In the genomic region with DNA sequence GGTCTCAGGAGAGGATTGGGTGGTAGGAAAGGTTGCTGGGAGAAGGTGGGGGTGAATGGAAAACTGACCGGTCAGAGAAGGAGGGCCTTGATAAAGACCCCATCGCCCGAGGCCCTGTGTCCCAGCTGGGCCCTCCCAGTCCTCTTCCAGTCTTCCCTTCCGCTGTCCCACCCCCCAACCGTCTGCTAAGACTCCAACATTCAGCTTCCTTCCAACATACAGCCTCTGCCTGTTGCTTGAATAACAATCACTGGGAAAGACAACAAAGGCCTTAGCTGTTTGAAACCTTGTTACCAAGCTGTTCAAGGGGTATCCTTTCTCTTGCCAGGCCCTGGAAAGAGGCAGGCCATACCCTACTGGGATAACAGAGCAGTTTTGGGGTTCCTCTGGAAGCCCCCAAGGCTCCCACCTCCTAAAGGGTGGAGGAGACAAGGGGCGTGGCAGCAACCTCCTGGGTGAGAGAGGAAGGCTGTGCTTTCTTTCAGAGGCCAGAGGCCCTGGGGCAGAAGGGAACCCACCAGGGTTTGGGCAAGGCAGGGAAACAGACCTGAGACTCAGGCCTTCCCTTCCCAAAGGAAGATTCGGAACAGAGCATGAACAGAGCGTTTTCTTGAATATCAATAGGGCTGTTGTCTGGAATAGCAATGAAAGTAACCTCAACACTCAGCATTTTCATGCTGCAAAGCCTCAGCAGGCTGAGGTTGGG, we compare ENCODE assay signal across 24 cellular contexts. TPM values are rescaled to one million over a fixed set of nuclear protein-coding genes. Genes with fewer than 3 reads are reported as not detected.
DNase-seq lines count a peak whose midpoint lies in the region; ATAC-seq and TF ChIP-seq lines count a peak whose summit lies in the region.
"Had no signal": no experiment of that assay in that cellular context is flagged by ENCODE, and none has a peak within 500 bp of the region (broad histone marks: within the 10 kb centered on the region; RNA-seq: fewer than 3 reads in every experiment).

No MANE protein-coding gene starts in this region.

- H3K36me3 ChIP-seq in ectodermal cell (ENCODE audit: control insufficient read depth, insufficient read depth, low read length): no peaks in the 10 kb centered on the region
- H3K36me3 ChIP-seq in liver (ENCODE audit: control insufficient read depth in 4 of 4, insufficient read depth in 3 of 4, low read depth in 1 of 4, low read length in 3 of 4): no peaks in the 10 kb centered on the region
- H3K36me3 ChIP-seq in testis (ENCODE audit: low read depth, missing control alignments): no peaks in the 10 kb centered on the region
- H3K36me3 ChIP-seq: lower lobe of right lung, MG63 had no signal

- peak overlapping the region; percentile 38 for H3K27ac ChIP-seq in ectodermal cell (ENCODE audit: insufficient read depth, low read depth, low read length, poor library complexity, severe bottlenecking)
- H3K27ac ChIP-seq in liver (ENCODE audit: low read depth in 1 of 2, low read length in 2 of 2): peak overlapping the region; percentile 79 to 80
- peak overlapping the region; percentile 38 to 63 for H3K27ac ChIP-seq in testis
- H3K27ac ChIP-seq: GM23248, lower lobe of right lung, SJSA1, stomach, upper lobe of left lung had no signal

- TF ChIP-seq CTCF in liver (IDR thresholded peaks at IDR 0.05; ENCODE audit: low read depth, low read length, missing input control) (no peak), testis (IDR thresholded peaks at IDR 0.05) (no peak), GM13977 (IDR thresholded peaks at IDR 0.05; ENCODE audit: extremely low read depth, insufficient read depth, missing control alignments) (no peak)

- no peak for TF ChIP-seq POLR2A in testis (IDR thresholded peaks at IDR 0.05)

- in situ Hi-C loops in GM13977 (cut with MboI; ENCODE audit: low pct_unique_long_range_greater_than_20kb, low sequenced_read_pairs, unreplicated experiment): no loop called here

- H3K4me1 ChIP-seq in ectodermal cell (ENCODE audit: control insufficient read depth, insufficient read depth, low read length) (peaks cover 22% of the 10 kb centered on the region), liver (ENCODE audit: control insufficient read depth in 4 of 4, insufficient read depth in 4 of 4, low read length in 3 of 4) (peaks cover 22 to 88% (median 74%) of the 10 kb centered on the region in 4 donors), testis (peaks cover 69% of the 10 kb centered on the region)

- no peak for TF ChIP-seq RAD21 in liver (IDR thresholded peaks at IDR 0.05)

- peak overlapping the region in 1 of 2 donors; percentile 43 for H3K9ac ChIP-seq in liver (ENCODE audit: low read depth in 1 of 2, low read length in 2 of 2)
- H3K9ac ChIP-seq: GM23248 had no signal

- no peaks in the 10 kb centered on the region for H3K27me3 Mint-ChIP-seq in activated T-helper 17 cell treated with anti-CD3 and anti-CD28 coated beads, Interleukin-2, amount 50 U/mL, for 72 hours

- H3K9me3 ChIP-seq in ectodermal cell (ENCODE audit: control insufficient read depth, low read length) (no peaks in the 10 kb centered on the region), liver (ENCODE audit: control insufficient read depth in 4 of 4, low read length in 3 of 4) (no peaks in the 10 kb centered on the region), testis (no peaks in the 10 kb centered on the region)
- H3K9me3 ChIP-seq: lower lobe of right lung, MG63, SJSA1, stomach, upper lobe of left lung had no signal

- no peaks in the 10 kb centered on the region for H3K36me3 Mint-ChIP-seq in activated T-helper 17 cell treated with anti-CD3 and anti-CD28 coated beads, Interleukin-2, amount 50 U/mL, for 72 hours (ENCODE audit: low read depth)

- DNase-seq in Right ventricle myocardium inferior (ENCODE audit: missing footprints): peak; percentile 20
- DNase-seq in left ventricle myocardium superior: no peak
- DNase-seq in testis: no peak
- no peak for DNase-seq in occipital lobe (lab: John Stamatoyannopoulos, UW)
- DNase-seq in GM13977 (ENCODE audit: low spot score): no peak
- DNase-seq: activated CD4-positive, alpha-beta T cell treated with anti-CD3 and anti-CD28 coated beads, Interleukin-2, amount 10 ng/mL, durations not matched to agents 7 days and 5 days; COR-L47; GM23248; lower lobe of right lung; MG63; NCI-H1436 treated with DMSO at 0.1 percent for 48 hours; NCI-H524; stomach; T-helper 17 cell had no signal

- H3K4me3 ChIP-seq in ectodermal cell (ENCODE audit: insufficient read depth, low read depth, low read length) (no peak overlapping the region), liver (ENCODE audit: low read depth in 1 of 3, low read length in 3 of 3) (peak overlapping the region; percentile 5 to 23 (median 19)), testis (no peak overlapping the region)
- H3K4me3 ChIP-seq: GM23248, lower lobe of right lung, MG63, SJSA1, smooth muscle cell, stomach, upper lobe of left lung had no signal

- intact Hi-C loops in Right ventricle myocardium inferior (cut with DNase I): no loop called here
- intact Hi-C loops in left ventricle myocardium superior (cut with micrococcal nuclease): no loop called here
- intact Hi-C loops in testis (cut with DNase I; ENCODE audit: low total_unique reads): no loop called here

- H3K4me1 Mint-ChIP-seq in activated T-helper 17 cell treated with anti-CD3 and anti-CD28 coated beads, Interleukin-2, amount 50 U/mL, for 72 hours: no peaks in the 10 kb centered on the region

- WGBS in ectodermal cell, 2 experiments: 19 to 20% methylated on average over 8 of the region's 8 CpGs
- WGBS in liver: 54% methylated on average over 8 of the region's 8 CpGs
- 53 to 76% methylated on average over 7 to 8 of the region's 8 CpGs for WGBS in testis, 2 donors

- ATAC-seq in Right ventricle myocardium inferior: no peak
- no peak for ATAC-seq in left ventricle myocardium superior
- ATAC-seq in activated T-helper 17 cell treated with anti-CD3 and anti-CD28 coated beads, Interleukin-2, amount 50 U/mL, for 72 hours (replicated peaks): no peak
- ATAC-seq: lower lobe of right lung, T-helper 17 cell had no signal

- H3K4me3 Mint-ChIP-seq in activated T-helper 17 cell treated with anti-CD3 and anti-CD28 coated beads, Interleukin-2, amount 50 U/mL, for 72 hours: no peak overlapping the region
- H3K4me3 Mint-ChIP-seq: activated CD4-positive, alpha-beta T cell treated with anti-CD3 and anti-CD28 coated beads, Interleukin-2, amount 10 ng/mL, durations not matched to agents 7 days and 5 days; dendritic cell treated with granulocyte-macrophage colony-stimulating factor and Interleukin-4, amounts not matched to agents 40 ng/mL and 50 ng/mL, for 4 days; T-helper 17 cell had no signal

- no peaks in the 10 kb centered on the region for H3K9me3 Mint-ChIP-seq in activated T-helper 17 cell treated with anti-CD3 and anti-CD28 coated beads, Interleukin-2, amount 50 U/mL, for 72 hours
- H3K9me3 Mint-ChIP-seq: activated CD4-positive, alpha-beta T cell treated with anti-CD3 and anti-CD28 coated beads, Interleukin-2, amount 10 ng/mL, durations not matched to agents 7 days and 5 days; activated T-helper 2 cell treated with anti-CD3 and anti-CD28 coated beads, Interferon-gamma antibody, Interleukin-2, Interleukin-4, amounts not matched to agents 10 μg/mL and 5 μg/mL and 100 μg/mL, durations not matched to agents 14 hours and 24 hours and 36 hours; dendritic cell treated with granulocyte-macrophage colony-stimulating factor and Interleukin-4, amounts not matched to agents 40 ng/mL and 50 ng/mL, for 4 days had no signal

- H3K27me3 ChIP-seq in ectodermal cell (ENCODE audit: control insufficient read depth, insufficient read depth, low read length, poor library complexity, severe bottlenecking) (peaks cover 29% of the 10 kb centered on the region), liver (ENCODE audit: control insufficient read depth in 4 of 4, insufficient read depth in 4 of 4, low read length in 3 of 4) (no peaks in the 10 kb centered on the region), testis (no peaks in the 10 kb centered on the region)
- H3K27me3 ChIP-seq: MG63, SJSA1 had no signal

- H3K27ac Mint-ChIP-seq in activated T-helper 17 cell treated with anti-CD3 and anti-CD28 coated beads, Interleukin-2, amount 50 U/mL, for 72 hours: no peak overlapping the region
- H3K27ac Mint-ChIP-seq: activated CD4-positive, alpha-beta T cell treated with anti-CD3 and anti-CD28 coated beads, Interleukin-2, amount 10 ng/mL, durations not matched to agents 7 days and 5 days; activated T-helper 2 cell treated with anti-CD3 and anti-CD28 coated beads, Interferon-gamma antibody, Interleukin-2, Interleukin-4, amounts not matched to agents 10 μg/mL and 5 μg/mL and 100 μg/mL, durations not matched to agents 14 hours and 24 hours and 36 hours; dendritic cell treated with granulocyte-macrophage colony-stimulating factor and Interleukin-4, amounts not matched to agents 40 ng/mL and 50 ng/mL, for 4 days had no signal

RNA-seq across cellular contexts. Expression of a gene that starts 4.3 kb away (rescaled TPM):
- total RNA-seq in Right ventricle myocardium inferior: 5.3 TPM
- 3.3 TPM for total RNA-seq in left ventricle myocardium superior
- polyA plus RNA-seq in ectodermal cell (2013, experiment 1 of 4): 11.4 TPM
- 12.4 TPM for polyA plus RNA-seq in ectodermal cell (2013, experiment 2 of 4)
- polyA plus RNA-seq in ectodermal cell (2013, experiment 3 of 4): 9.3 TPM
- polyA plus RNA-seq in ectodermal cell (2013, experiment 4 of 4): 9.4 TPM
- 100 to 1,000 TPM in 1 of 2 donors, 10 to 100 TPM in 1; 24.5 to 119 TPM for total RNA-seq in liver
- polyA plus RNA-seq in liver: 10 to 100 TPM; 66.6 to 91.0 TPM
- total RNA-seq in testis: 100 to 1,000 TPM; 116 to 227 TPM
- polyA plus RNA-seq in testis (ENCODE audit: insufficient read depth, low read depth, low replicate concordance): 187 TPM
- 28.1 TPM for total RNA-seq in occipital lobe
- under 1 TPM; 0.35 to 0.42 TPM for total RNA-seq in activated T-helper 17 cell treated with anti-CD3 and anti-CD28 coated beads, Interleukin-2, amount 50 U/mL, for 72 hours

RNA-seq across cellular contexts. Expression of a gene that starts 18.6 kb away (rescaled TPM):
- total RNA-seq in Right ventricle myocardium inferior: not detected
- total RNA-seq in left ventricle myocardium superior: not detected
- polyA plus RNA-seq in ectodermal cell (2013, experiment 1 of 4): not detected
- polyA plus RNA-seq in ectodermal cell (2013, experiment 2 of 4): not detected
- not detected for polyA plus RNA-seq in ectodermal cell (2013, experiment 3 of 4)
- not detected for polyA plus RNA-seq in ectodermal cell (2013, experiment 4 of 4)
- under 1 TPM; 0.05 to 0.25 TPM for total RNA-seq in liver
- under 1 TPM in 1 of 2 donors, not detected in 1; 0.15 TPM for polyA plus RNA-seq in liver
- total RNA-seq in testis: not detected
- 2.2 TPM for polyA plus RNA-seq in testis (ENCODE audit: insufficient read depth, low read depth, low replicate concordance)
- not detected for total RNA-seq in occipital lobe
- total RNA-seq in activated T-helper 17 cell treated with anti-CD3 and anti-CD28 coated beads, Interleukin-2, amount 50 U/mL, for 72 hours: not detected
- total RNA-seq: activated CD4-positive, alpha-beta T cell treated with anti-CD3 and anti-CD28 coated beads, Interleukin-2, amount 10 ng/mL, durations not matched to agents 7 days and 5 days; activated T-helper 2 cell treated with anti-CD3 and anti-CD28 coated beads, Interferon-gamma antibody, Interleukin-2, Interleukin-4, amounts not matched to agents 10 μg/mL and 5 μg/mL and 100 μg/mL, durations not matched to agents 14 hours and 24 hours and 36 hours; endothelial cell of umbilical vein; GM23248; mucosa of gallbladder; SJSA1; smooth muscle cell; stomach; T-helper 17 cell had no signal
- polyA plus RNA-seq: GM23248, smooth muscle cell had no signal

RNA-seq across cellular contexts. Expression of a gene that starts 48.7 kb away (rescaled TPM):
- total RNA-seq in Right ventricle myocardium inferior (not detected), left ventricle myocardium superior (not detected), liver (under 1 TPM in 1 of 2 donors, not detected in 1; 0.50 TPM), testis (1 to 10 TPM; 1.8 to 3.5 TPM), occipital lobe (not detected)
- not detected for polyA plus RNA-seq in ectodermal cell (2013, experiment 1 of 4)
- not detected for polyA plus RNA-seq in ectodermal cell (2013, experiment 2 of 4)
- polyA plus RNA-seq in ectodermal cell (2013, experiment 3 of 4): not detected
- polyA plus RNA-seq in ectodermal cell (2013, experiment 4 of 4): not detected
- polyA plus RNA-seq in liver (1 to 10 TPM in 1 of 2 donors, not detected in 1; 1.4 TPM), testis (ENCODE audit: insufficient read depth, low read depth, low replicate concordance) (3.7 TPM)
- not detected for total RNA-seq in activated T-helper 17 cell treated with anti-CD3 and anti-CD28 coated beads, Interleukin-2, amount 50 U/mL, for 72 hours
- total RNA-seq: activated CD4-positive, alpha-beta T cell treated with anti-CD3 and anti-CD28 coated beads, Interleukin-2, amount 10 ng/mL, durations not matched to agents 7 days and 5 days; activated T-helper 2 cell treated with anti-CD3 and anti-CD28 coated beads, Interferon-gamma antibody, Interleukin-2, Interleukin-4, amounts not matched to agents 10 μg/mL and 5 μg/mL and 100 μg/mL, durations not matched to agents 14 hours and 24 hours and 36 hours; GM23248; lower lobe of right lung; mucosa of gallbladder had no signal
- polyA plus RNA-seq: GM23248 had no signal

Comparison
In these comparisons a context has a peak if more than half of its experiments do, and no peak if none do; other contexts are left out.
1. H3K4me3 ChIP-seq: peak in liver (3 of 3); none in ectodermal cell (single experiment) and testis (0 of 2).
2. Peak in every context shown above with its lines, with median percentiles within 50 percentile points of each other: H3K27ac ChIP-seq.